22 cellular contexts compared by ENCODE assay signal in the genomic region with DNA sequence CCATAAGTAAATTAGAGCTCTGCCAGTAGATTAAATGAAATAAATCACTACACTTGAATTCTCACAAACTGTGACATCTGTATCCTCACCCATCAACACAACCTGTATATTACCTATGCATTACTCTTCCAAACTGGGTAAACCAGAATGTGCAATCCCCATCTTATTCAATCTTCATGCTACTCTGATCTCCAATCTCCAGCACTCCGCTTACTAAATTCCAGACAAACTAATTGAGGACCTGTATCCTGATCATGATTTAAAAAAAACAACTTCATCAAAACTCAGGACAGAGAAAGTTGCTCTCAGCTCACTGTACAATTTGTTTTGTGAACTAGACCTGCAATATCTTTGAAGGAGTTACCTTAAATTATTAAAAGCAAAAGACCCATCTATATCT.
DNase-seq lines count a peak whose midpoint lies in the region; ATAC-seq and TF ChIP-seq lines count a peak whose summit lies in the region.
"Had no signal": no experiment of that assay in that cellular context is flagged by ENCODE, and none has a peak within 500 bp of the region (broad histone marks: within the 10 kb centered on the region; RNA-seq: fewer than 3 reads in every experiment).

No MANE protein-coding gene starts in this region.

- no peaks in the 10 kb centered on the region for H3K27me3 Mint-ChIP-seq in activated CD4-positive, alpha-beta T cell treated with anti-CD3 and anti-CD28 coated beads for 36 hours
- H3K27me3 Mint-ChIP-seq in activated T-helper 17 cell treated with anti-CD3 and anti-CD28 coated beads, Interleukin-2, amount 50 U/mL, for 72 hours = no peaks in the 10 kb centered on the region
- no peaks in the 10 kb centered on the region for H3K27me3 Mint-ChIP-seq in nephron (ENCODE audit: low read depth)

- H3K9me3 Mint-ChIP-seq in activated CD4-positive, alpha-beta T cell treated with anti-CD3 and anti-CD28 coated beads for 36 hours (ENCODE audit: low read depth) = no peaks in the 10 kb centered on the region
- no peaks in the 10 kb centered on the region for H3K9me3 Mint-ChIP-seq in activated T-helper 17 cell treated with anti-CD3 and anti-CD28 coated beads, Interleukin-2, amount 50 U/mL, for 72 hours
- H3K9me3 Mint-ChIP-seq in nephron = no peaks in the 10 kb centered on the region
- H3K9me3 Mint-ChIP-seq: H9 had no signal

- peaks cover 93% of the 10 kb centered on the region for H3K4me1 Mint-ChIP-seq in activated CD4-positive, alpha-beta T cell treated with anti-CD3 and anti-CD28 coated beads for 36 hours
- peaks cover 67% of the 10 kb centered on the region for H3K4me1 Mint-ChIP-seq in activated T-helper 17 cell treated with anti-CD3 and anti-CD28 coated beads, Interleukin-2, amount 50 U/mL, for 72 hours
- H3K4me1 Mint-ChIP-seq in nephron = peaks cover 76% of the 10 kb centered on the region

- H3K27me3 ChIP-seq in DOHH2 (ENCODE audit: control insufficient read depth, low read length) = no peaks in the 10 kb centered on the region
- H3K27me3 ChIP-seq: upper lobe of left lung had no signal

- H3K36me3 ChIP-seq in DOHH2 (ENCODE audit: control insufficient read depth, low read length) (peaks cover 25% of the 10 kb centered on the region), mucosa of descending colon (ENCODE audit: low read depth) (no peaks in the 10 kb centered on the region)
- H3K36me3 ChIP-seq: upper lobe of left lung had no signal

- H3K4me3 Mint-ChIP-seq in activated CD4-positive, alpha-beta T cell treated with anti-CD3 and anti-CD28 coated beads for 36 hours = no peak overlapping the region
- peak overlapping the region; percentile 19 for H3K4me3 Mint-ChIP-seq in activated T-helper 17 cell treated with anti-CD3 and anti-CD28 coated beads, Interleukin-2, amount 50 U/mL, for 72 hours
- H3K4me3 Mint-ChIP-seq in nephron = peak overlapping the region in 1 of 3 experiments; percentile 6
- H3K4me3 Mint-ChIP-seq: H9 had no signal

- peaks cover 4% of the 10 kb centered on the region for H4K20me1 ChIP-seq in DOHH2 (ENCODE audit: control insufficient read depth, insufficient read depth, low read depth, low read length)

- CTCF ChIA-PET in activated CD4-positive, alpha-beta T cell treated with anti-CD3 and anti-CD28 coated beads for 36 hours (lab: Charles Lee) = interaction anchor here (0.6 to 1.5 kb wide), 3 partner anchors 9 to 28 kb away, joined by 3 to 5 read pairs (median 3); no protein-coding TSS in a partner anchor

- H3F3A ChIP-seq in DOHH2 (ENCODE audit: control insufficient read depth, insufficient read depth) = peaks cover 78% of the 10 kb centered on the region

- peak overlapping the region; percentile 99 for H3K27ac ChIP-seq in DOHH2 (ENCODE audit: low read depth, low read length)
- H3K27ac ChIP-seq: 22Rv1, epithelial cell of prostate, HL-60 had no signal

- H3K4me2 ChIP-seq in DOHH2 (ENCODE audit: low read length) = peak overlapping the region; percentile 85

- no peak for ATAC-seq in activated CD4-positive, alpha-beta T cell treated with anti-CD3 and anti-CD28 coated beads for 36 hours
- ATAC-seq in activated T-helper 17 cell treated with anti-CD3 and anti-CD28 coated beads, Interleukin-2, amount 50 U/mL, for 72 hours (replicated peaks) = no peak
- no peak for ATAC-seq in mucosa of descending colon
- no peak for ATAC-seq in HG03039 (IDR thresholded peaks at IDR 0.05; ENCODE audit: unreplicated experiment)

- no peaks in the 10 kb centered on the region for H3K9me2 ChIP-seq in DOHH2 (replicated peaks; ENCODE audit: control insufficient read depth, low read length)

- peaks cover 7% of the 10 kb centered on the region for H3K36me3 Mint-ChIP-seq in activated CD4-positive, alpha-beta T cell treated with anti-CD3 and anti-CD28 coated beads for 36 hours (ENCODE audit: low read depth)
- peaks cover 7% of the 10 kb centered on the region for H3K36me3 Mint-ChIP-seq in activated T-helper 17 cell treated with anti-CD3 and anti-CD28 coated beads, Interleukin-2, amount 50 U/mL, for 72 hours (ENCODE audit: low read depth)
- no peaks in the 10 kb centered on the region for H3K36me3 Mint-ChIP-seq in nephron (ENCODE audit: low read depth)

- POLR2A ChIA-PET in activated CD4-positive, alpha-beta T cell treated with anti-CD3 and anti-CD28 coated beads for 36 hours (lab: Charles Lee) = no interaction called here

- TF ChIP-seq CTCF in DOHH2 (IDR thresholded peaks at IDR 0.05; ENCODE audit: low read depth, low read length, poor library complexity, severe bottlenecking) = no peak
- TF ChIP-seq CTCF in nephron (IDR thresholded peaks at IDR 0.05; ENCODE audit: unreplicated experiment in 3 of 3) = no peak
- no peak for TF ChIP-seq CTCF in mucosa of descending colon (IDR thresholded peaks at IDR 0.05)

- H3K4me1 ChIP-seq in DOHH2 (ENCODE audit: control insufficient read depth, low read length) = peaks cover 99% of the 10 kb centered on the region
- peaks cover 7% of the 10 kb centered on the region for H3K4me1 ChIP-seq in mucosa of descending colon (ENCODE audit: low read depth)

- H3K9me3 ChIP-seq in DOHH2 (ENCODE audit: control insufficient read depth, insufficient read depth, low read length) (no peaks in the 10 kb centered on the region), mucosa of descending colon (no peaks in the 10 kb centered on the region)
- H3K9me3 ChIP-seq: upper lobe of left lung had no signal

- no peak for DNase-seq in activated CD4-positive, alpha-beta T cell treated with anti-CD3 and anti-CD28 coated beads for 36 hours
- no peak for DNase-seq in activated CD4-positive, alpha-beta T cell treated with anti-CD3 and anti-CD28 coated beads, Interleukin-2, amount 50 U/mL, for 4 hours
- no peak for DNase-seq in mucosa of descending colon
- no peak for DNase-seq in hepatic stellate cell (ENCODE audit: low spot score)
- DNase-seq: activated CD4-positive, alpha-beta T cell treated with anti-CD3 and anti-CD28 coated beads, Interleukin-2, amount 50 U/mL, for 48 hours; DND-41; H9; IMR-90; kidney glomerular epithelial cell; NCI-H1105; NCI-H2081; NCI-H446 treated with DMSO at 0.1 percent for 48 hours; T1000; upper lobe of left lung had no signal

- intact Hi-C loops in activated CD4-positive, alpha-beta T cell treated with anti-CD3 and anti-CD28 coated beads for 36 hours (cut with DNase I, micrococcal nuclease) = no loop called here
- intact Hi-C loops in mucosa of descending colon (cut with DNase I, micrococcal nuclease) = no loop called here

- peak overlapping the region; percentile 69 for H3K4me3 ChIP-seq in DOHH2 (ENCODE audit: low read length)
- no peak overlapping the region for H3K4me3 ChIP-seq in mucosa of descending colon
- H3K4me3 ChIP-seq: lung, upper lobe of left lung had no signal

- peak overlapping the region; percentile 53 for H3K27ac Mint-ChIP-seq in activated CD4-positive, alpha-beta T cell treated with anti-CD3 and anti-CD28 coated beads for 36 hours
- peak overlapping the region; percentile 57 for H3K27ac Mint-ChIP-seq in activated T-helper 17 cell treated with anti-CD3 and anti-CD28 coated beads, Interleukin-2, amount 50 U/mL, for 72 hours
- peak overlapping the region in 2 of 3 experiments; percentile 31 to 95 for H3K27ac Mint-ChIP-seq in nephron

- H3K79me2 ChIP-seq in DOHH2 (ENCODE audit: control insufficient read depth, low read length) = peaks cover 94% of the 10 kb centered on the region
